1 cellular context compared by ENCODE assay signal in the genomic region with DNA sequence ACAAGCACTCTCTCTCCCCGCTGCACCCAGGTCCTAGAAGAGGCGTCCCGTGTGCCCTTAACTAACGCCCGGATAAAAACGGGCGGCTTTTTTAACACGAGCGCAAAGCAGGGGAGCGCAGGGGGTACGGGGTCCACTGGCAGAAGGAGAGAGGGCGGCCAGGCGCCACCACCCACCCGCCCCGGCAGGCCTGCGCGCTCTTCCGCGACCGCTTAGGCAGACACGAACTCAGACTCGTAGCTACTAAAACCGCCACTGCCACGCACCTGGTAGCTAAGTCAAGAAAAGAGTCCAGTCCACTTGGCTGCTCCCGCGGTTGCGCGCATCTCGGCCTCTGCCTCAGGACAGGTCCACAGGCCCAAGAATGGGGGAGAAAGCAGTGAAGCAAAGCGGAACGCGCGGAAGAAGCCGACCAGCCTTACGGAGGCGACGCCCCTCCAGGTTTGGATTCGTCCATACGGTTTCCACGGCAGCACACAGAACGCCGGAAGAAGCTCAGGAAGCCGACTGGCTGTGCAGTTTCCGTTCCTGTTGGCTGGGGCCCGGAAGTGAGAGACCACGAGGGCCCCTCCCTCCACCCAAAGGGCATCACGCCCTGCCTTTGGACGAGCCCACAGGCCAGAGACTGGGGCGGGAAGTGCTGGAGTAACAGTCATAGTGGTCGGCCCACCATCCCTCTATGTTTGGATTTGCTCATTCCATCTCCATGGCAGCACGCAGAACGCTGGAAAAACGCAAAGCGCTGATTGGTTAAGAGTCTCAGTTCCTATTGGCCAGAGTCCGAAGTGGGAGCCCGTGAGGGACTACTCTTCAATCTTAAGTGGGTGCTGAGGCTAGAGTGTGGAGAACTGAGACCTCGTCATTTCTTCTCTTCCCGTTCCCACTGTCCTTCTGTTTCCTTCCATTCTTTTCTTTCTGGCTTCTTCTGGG.
TF ChIP-seq lines count a peak whose summit lies in the region.

A gene (minus strand): TSS at position 354 of the 930 bp plus-strand sequence. CDS start 7,344 bp downstream, outside the sequence.

TF ChIP-seq in K562, 482 proteins besides CTCF, POLR2A, EP300 and RAD21 (continued from another document and continues in another):
- TF ChIP-seq, protein P1, sequence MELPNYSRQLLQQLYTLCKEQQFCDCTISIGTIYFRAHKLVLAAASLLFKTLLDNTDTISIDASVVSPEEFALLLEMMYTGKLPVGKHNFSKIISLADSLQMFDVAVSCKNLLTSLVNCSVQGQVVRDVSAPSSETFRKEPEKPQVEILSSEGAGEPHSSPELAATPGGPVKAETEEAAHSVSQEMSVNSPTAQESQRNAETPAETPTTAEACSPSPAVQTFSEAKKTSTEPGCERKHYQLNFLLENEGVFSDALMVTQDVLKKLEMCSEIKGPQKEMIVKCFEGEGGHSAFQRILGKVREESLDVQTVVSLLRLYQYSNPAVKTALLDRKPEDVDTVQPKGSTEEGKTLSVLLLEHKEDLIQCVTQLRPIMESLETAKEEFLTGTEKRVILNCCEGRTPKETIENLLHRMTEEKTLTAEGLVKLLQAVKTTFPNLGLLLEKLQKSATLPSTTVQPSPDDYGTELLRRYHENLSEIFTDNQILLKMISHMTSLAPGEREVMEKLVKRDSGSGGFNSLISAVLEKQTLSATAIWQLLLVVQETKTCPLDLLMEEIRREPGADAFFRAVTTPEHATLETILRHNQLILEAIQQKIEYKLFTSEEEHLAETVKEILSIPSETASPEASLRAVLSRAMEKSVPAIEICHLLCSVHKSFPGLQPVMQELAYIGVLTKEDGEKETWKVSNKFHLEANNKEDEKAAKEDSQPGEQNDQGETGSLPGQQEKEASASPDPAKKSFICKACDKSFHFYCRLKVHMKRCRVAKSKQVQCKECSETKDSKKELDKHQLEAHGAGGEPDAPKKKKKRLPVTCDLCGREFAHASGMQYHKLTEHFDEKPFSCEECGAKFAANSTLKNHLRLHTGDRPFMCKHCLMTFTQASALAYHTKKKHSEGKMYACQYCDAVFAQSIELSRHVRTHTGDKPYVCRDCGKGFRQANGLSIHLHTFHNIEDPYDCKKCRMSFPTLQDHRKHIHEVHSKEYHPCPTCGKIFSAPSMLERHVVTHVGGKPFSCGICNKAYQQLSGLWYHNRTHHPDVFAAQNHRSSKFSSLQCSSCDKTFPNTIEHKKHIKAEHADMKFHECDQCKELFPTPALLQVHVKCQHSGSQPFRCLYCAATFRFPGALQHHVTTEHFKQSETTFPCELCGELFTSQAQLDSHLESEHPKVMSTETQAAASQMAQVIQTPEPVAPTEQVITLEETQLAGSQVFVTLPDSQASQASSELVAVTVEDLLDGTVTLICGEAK (IDR thresholded peaks at IDR 0.05), result peak; percentile 95
- TF ChIP-seq, protein P1 (CRISPR knock-in tag; IDR thresholded peaks at IDR 0.05), result no peak
- TF ChIP-seq ZNF668 (CRISPR knock-in tag; IDR thresholded peaks at IDR 0.05), result no peak
- TF ChIP-seq TRIM24 (IDR thresholded peaks at IDR 0.05), result peak in 1 of 2 experiments; percentile 51; a peak in 1 of 4 replicates
- no peak for TF ChIP-seq ZNF408 (CRISPR knock-in tag; IDR thresholded peaks at IDR 0.05; ENCODE audit: low read depth)
- TF ChIP-seq HNRNPL (IDR thresholded peaks at IDR 0.05; ENCODE audit: low read depth, low read length), result no peak
- TF ChIP-seq, protein P2, sequence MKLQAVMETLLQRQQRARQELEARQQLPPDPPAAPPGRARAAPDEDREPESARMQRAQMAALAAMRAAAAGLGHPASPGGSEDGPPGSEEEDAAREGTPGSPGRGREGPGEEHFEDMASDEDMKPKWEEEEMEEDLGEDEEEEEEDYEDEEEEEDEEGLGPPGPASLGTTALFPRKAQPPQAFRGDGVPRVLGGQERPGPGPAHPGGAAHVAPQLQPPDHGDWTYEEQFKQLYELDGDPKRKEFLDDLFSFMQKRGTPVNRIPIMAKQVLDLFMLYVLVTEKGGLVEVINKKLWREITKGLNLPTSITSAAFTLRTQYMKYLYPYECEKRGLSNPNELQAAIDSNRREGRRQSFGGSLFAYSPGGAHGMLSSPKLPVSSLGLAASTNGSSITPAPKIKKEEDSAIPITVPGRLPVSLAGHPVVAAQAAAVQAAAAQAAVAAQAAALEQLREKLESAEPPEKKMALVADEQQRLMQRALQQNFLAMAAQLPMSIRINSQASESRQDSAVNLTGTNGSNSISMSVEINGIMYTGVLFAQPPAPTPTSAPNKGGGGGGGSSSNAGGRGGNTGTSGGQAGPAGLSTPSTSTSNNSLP (IDR thresholded peaks at IDR 0.05; ENCODE audit: borderline replicate concordance, low read depth, low read length), result peak; percentile 28; the same call in 1 of the 2 replicates
- no peak for TF ChIP-seq CBFA2T2 (conservative IDR thresholded peaks at IDR 0.05)
- TF ChIP-seq ZNF324 (CRISPR knock-in tag; IDR thresholded peaks at IDR 0.05), result 0 out of 2 replicates have a peak, but pooled peaks have one; percentile 15
- TF ChIP-seq, protein P3, sequence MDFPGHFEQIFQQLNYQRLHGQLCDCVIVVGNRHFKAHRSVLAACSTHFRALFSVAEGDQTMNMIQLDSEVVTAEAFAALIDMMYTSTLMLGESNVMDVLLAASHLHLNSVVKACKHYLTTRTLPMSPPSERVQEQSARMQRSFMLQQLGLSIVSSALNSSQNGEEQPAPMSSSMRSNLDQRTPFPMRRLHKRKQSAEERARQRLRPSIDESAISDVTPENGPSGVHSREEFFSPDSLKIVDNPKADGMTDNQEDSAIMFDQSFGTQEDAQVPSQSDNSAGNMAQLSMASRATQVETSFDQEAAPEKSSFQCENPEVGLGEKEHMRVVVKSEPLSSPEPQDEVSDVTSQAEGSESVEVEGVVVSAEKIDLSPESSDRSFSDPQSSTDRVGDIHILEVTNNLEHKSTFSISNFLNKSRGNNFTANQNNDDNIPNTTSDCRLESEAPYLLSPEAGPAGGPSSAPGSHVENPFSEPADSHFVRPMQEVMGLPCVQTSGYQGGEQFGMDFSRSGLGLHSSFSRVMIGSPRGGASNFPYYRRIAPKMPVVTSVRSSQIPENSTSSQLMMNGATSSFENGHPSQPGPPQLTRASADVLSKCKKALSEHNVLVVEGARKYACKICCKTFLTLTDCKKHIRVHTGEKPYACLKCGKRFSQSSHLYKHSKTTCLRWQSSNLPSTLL (IDR thresholded peaks at IDR 0.05), result no peak
- TF ChIP-seq, protein P4, sequence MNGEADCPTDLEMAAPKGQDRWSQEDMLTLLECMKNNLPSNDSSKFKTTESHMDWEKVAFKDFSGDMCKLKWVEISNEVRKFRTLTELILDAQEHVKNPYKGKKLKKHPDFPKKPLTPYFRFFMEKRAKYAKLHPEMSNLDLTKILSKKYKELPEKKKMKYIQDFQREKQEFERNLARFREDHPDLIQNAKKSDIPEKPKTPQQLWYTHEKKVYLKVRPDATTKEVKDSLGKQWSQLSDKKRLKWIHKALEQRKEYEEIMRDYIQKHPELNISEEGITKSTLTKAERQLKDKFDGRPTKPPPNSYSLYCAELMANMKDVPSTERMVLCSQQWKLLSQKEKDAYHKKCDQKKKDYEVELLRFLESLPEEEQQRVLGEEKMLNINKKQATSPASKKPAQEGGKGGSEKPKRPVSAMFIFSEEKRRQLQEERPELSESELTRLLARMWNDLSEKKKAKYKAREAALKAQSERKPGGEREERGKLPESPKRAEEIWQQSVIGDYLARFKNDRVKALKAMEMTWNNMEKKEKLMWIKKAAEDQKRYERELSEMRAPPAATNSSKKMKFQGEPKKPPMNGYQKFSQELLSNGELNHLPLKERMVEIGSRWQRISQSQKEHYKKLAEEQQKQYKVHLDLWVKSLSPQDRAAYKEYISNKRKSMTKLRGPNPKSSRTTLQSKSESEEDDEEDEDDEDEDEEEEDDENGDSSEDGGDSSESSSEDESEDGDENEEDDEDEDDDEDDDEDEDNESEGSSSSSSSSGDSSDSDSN (IDR thresholded peaks at IDR 0.05; ENCODE audit: borderline replicate concordance in 1 of 2, low read depth in 2 of 2, low read length in 2 of 2), result peak; percentile 35 to 88; a peak in 1 of 4 replicates
- TF ChIP-seq HIVEP1 (CRISPR knock-in tag; IDR thresholded peaks at IDR 0.05), result no peak; the same call in 1 of the 2 replicates
- no peak; the same call in none of the 2 replicates for TF ChIP-seq C11orf30 (IDR thresholded peaks at IDR 0.05; ENCODE audit: low read depth)
- TF ChIP-seq MEIS2 (IDR thresholded peaks at IDR 0.05; ENCODE audit: partially characterized antibody), result no peak
- TF ChIP-seq HOXB6 (CRISPR knock-in tag; IDR thresholded peaks at IDR 0.05; ENCODE audit: borderline replicate concordance), result no peak
- TF ChIP-seq MCM3 (IDR thresholded peaks at IDR 0.05), result no peak
- peak; percentile 23 for TF ChIP-seq SETDB1 (IDR thresholded peaks at IDR 0.05; ENCODE audit: low read length)
- TF ChIP-seq, protein P5, sequence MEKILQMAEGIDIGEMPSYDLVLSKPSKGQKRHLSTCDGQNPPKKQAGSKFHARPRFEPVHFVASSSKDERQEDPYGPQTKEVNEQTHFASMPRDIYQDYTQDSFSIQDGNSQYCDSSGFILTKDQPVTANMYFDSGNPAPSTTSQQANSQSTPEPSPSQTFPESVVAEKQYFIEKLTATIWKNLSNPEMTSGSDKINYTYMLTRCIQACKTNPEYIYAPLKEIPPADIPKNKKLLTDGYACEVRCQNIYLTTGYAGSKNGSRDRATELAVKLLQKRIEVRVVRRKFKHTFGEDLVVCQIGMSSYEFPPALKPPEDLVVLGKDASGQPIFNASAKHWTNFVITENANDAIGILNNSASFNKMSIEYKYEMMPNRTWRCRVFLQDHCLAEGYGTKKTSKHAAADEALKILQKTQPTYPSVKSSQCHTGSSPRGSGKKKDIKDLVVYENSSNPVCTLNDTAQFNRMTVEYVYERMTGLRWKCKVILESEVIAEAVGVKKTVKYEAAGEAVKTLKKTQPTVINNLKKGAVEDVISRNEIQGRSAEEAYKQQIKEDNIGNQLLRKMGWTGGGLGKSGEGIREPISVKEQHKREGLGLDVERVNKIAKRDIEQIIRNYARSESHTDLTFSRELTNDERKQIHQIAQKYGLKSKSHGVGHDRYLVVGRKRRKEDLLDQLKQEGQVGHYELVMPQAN (IDR thresholded peaks at IDR 0.05; ENCODE audit: borderline replicate concordance), result peak; percentile 99
- peak; percentile 45 for TF ChIP-seq PCBP1 (IDR thresholded peaks at IDR 0.05; ENCODE audit: low read depth, low read length, poor library complexity, severe bottlenecking)
- no peak for TF ChIP-seq GATA2 (CRISPR knock-in tag; IDR thresholded peaks at IDR 0.05)
- TF ChIP-seq TEAD4 (IDR thresholded peaks at IDR 0.05; ENCODE audit: low read length), result peak; percentile 62; the same call in 1 of the 2 replicates
- TF ChIP-seq TEAD4 (CRISPR knock-in tag; IDR thresholded peaks at IDR 0.05; ENCODE audit: borderline replicate concordance), result no peak
- no peak for TF ChIP-seq ZNF830 (CRISPR knock-in tag; IDR thresholded peaks at IDR 0.05)
- no peak for TF ChIP-seq ZNF165 (CRISPR knock-in tag; IDR thresholded peaks at IDR 0.05; ENCODE audit: borderline replicate concordance)
- TF ChIP-seq ZNF551 (CRISPR knock-in tag; IDR thresholded peaks at IDR 0.05), result no peak
- no peak for TF ChIP-seq NBN (IDR thresholded peaks at IDR 0.05; ENCODE audit: low read depth)
- TF ChIP-seq, protein P6, sequence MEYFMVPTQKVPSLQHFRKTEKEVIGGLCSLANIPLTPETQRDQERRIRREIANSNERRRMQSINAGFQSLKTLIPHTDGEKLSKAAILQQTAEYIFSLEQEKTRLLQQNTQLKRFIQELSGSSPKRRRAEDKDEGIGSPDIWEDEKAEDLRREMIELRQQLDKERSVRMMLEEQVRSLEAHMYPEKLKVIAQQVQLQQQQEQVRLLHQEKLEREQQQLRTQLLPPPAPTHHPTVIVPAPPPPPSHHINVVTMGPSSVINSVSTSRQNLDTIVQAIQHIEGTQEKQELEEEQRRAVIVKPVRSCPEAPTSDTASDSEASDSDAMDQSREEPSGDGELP (CRISPR knock-in tag; IDR thresholded peaks at IDR 0.05; ENCODE audit: borderline replicate concordance), result peak; percentile 89
- TF ChIP-seq ZSCAN29 (IDR thresholded peaks at IDR 0.05), result no peak
- peak; percentile 86 for TF ChIP-seq SP1 (CRISPR knock-in tag; IDR thresholded peaks at IDR 0.05)
- TF ChIP-seq RBM14 (IDR thresholded peaks at IDR 0.05; ENCODE audit: borderline replicate concordance, insufficient read depth, low read depth, low read length), result no peak
- TF ChIP-seq NEUROD1 (IDR thresholded peaks at IDR 0.05; ENCODE audit: borderline replicate concordance, low read depth, low read length, partially characterized antibody), result peak; percentile 98
- no peak for TF ChIP-seq PHB (CRISPR knock-in tag; IDR thresholded peaks at IDR 0.05)
- no peak for TF ChIP-seq SREBF2 (CRISPR knock-in tag; IDR thresholded peaks at IDR 0.05)
- TF ChIP-seq GATAD2A (IDR thresholded peaks at IDR 0.05), result no peak
- no peak for TF ChIP-seq CHD4 (IDR thresholded peaks at IDR 0.05; ENCODE audit: insufficient read depth, insufficient replicate concordance, low read depth, low read length, poor library complexity, severe bottlenecking)
- TF ChIP-seq ZNF274 (IDR thresholded peaks at IDR 0.05; ENCODE audit: borderline replicate concordance, low read depth, low read length), result no peak
- TF ChIP-seq, protein P7, sequence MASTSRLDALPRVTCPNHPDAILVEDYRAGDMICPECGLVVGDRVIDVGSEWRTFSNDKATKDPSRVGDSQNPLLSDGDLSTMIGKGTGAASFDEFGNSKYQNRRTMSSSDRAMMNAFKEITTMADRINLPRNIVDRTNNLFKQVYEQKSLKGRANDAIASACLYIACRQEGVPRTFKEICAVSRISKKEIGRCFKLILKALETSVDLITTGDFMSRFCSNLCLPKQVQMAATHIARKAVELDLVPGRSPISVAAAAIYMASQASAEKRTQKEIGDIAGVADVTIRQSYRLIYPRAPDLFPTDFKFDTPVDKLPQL (IDR thresholded peaks at IDR 0.05; ENCODE audit: extremely low read depth, insufficient read length), result no peak
- TF ChIP-seq ZFP30 (CRISPR knock-in tag; IDR thresholded peaks at IDR 0.05; ENCODE audit: borderline replicate concordance), result no peak
- no peak for TF ChIP-seq NFE2L1 (tag; IDR thresholded peaks at IDR 0.05; ENCODE audit: borderline replicate concordance, low read depth)
- no peak for TF ChIP-seq BDP1 (IDR thresholded peaks at IDR 0.05; ENCODE audit: insufficient read depth, insufficient read length)
